In genomic region chr22:36239401-36240171, GRCh38 we compare ENCODE assay signal across 8 cellular contexts. TPM values are rescaled to one million over a fixed set of nuclear protein-coding genes. Genes with fewer than 3 reads are reported as not detected.
DNase-seq lines count a peak whose midpoint lies in the region; TF ChIP-seq lines count a peak whose summit lies in the region.

Gene APOL2, minus strand, starts transcription at chr22:36239527. Its CDS starts 6,365 bp downstream, at chr22:36233162.

- in situ Hi-C loops in HAP-1 (cut with MboI; ENCODE audit: low sequenced_read_pairs), result no loop called here

- peaks cover 49% of the 10 kb centered on the region for H3K79me2 ChIP-seq in MM.1S (ENCODE audit: low read length)

- TF ChIP-seq POLR2A in suprapubic skin (IDR thresholded peaks at IDR 0.05), result no peak

- TF ChIP-seq CTCF in MM.1S (IDR thresholded peaks at IDR 0.05; ENCODE audit: low read length) (peak; percentile 75), suprapubic skin (IDR thresholded peaks at IDR 0.05) (peak; percentile 22 to 76)

- no peaks in the 10 kb centered on the region for H4K20me1 ChIP-seq in MM.1S (ENCODE audit: insufficient read depth, low read length)

- peaks cover 10% of the 10 kb centered on the region for H3F3A ChIP-seq in MM.1S (ENCODE audit: insufficient read depth, low read length)

- H3K4me1 ChIP-seq in HAP-1, result peaks cover 6% of the 10 kb centered on the region
- H3K4me1 ChIP-seq in MM.1S (ENCODE audit: low read length), result peaks cover 34% of the 10 kb centered on the region
- peaks cover 47% of the 10 kb centered on the region for H3K4me1 ChIP-seq in suprapubic skin

- H3K27ac ChIP-seq in MM.1S (ENCODE audit: low read length), result peak within 1 kb of the TSS; percentile 79
- peak within 1 kb of the TSS; percentile 67 for H3K27ac ChIP-seq in SK-N-MC
- peak within 1 kb of the TSS; percentile 84 for H3K27ac ChIP-seq in suprapubic skin

- H3K27me3 ChIP-seq in HAP-1 (ENCODE audit: low read depth) (no peaks in the 10 kb centered on the region), MM.1S (replicated peaks; ENCODE audit: insufficient read depth, low read length) (no peaks in the 10 kb centered on the region), suprapubic skin (no peaks in the 10 kb centered on the region)

- H2AFZ ChIP-seq in MM.1S (ENCODE audit: low read length), result peak within 1 kb of the TSS; percentile 38

- no peaks in the 10 kb centered on the region for H3K9me2 ChIP-seq in MM.1S (replicated peaks; ENCODE audit: insufficient read depth, low read length)

- DNase-seq in GF-D8 (lab: John Stamatoyannopoulos, UW), result peak; percentile 54
- peak; percentile 84 to 87 for DNase-seq in HAP-1 (ENCODE audit: low spot score in 2 of 2)
- DNase-seq in MM.1S, result peak; percentile 96
- peak; percentile 24 for DNase-seq in SK-N-MC (ENCODE audit: low read depth, low spot score)
- peak; percentile 86 for DNase-seq in activated naive CD4-positive, alpha-beta T cell treated with anti-CD3 and anti-CD28 coated beads, Interleukin-2, amount 50 U/mL, for 16 hours
- DNase-seq in globus pallidus (ENCODE audit: low spot score), result peak; percentile 89
- peak in 55 of 56 donors; percentile 22 to 88 (median 71) for DNase-seq in nucleus accumbens (lab: John Stamatoyannopoulos, UW)
- DNase-seq in suprapubic skin (ENCODE audit: low spot score in 2 of 2), result peak; percentile 92 to 93

- peak within 1 kb of the TSS; percentile 70 for H3K4me2 ChIP-seq in MM.1S (ENCODE audit: low read depth, low read length)

- peaks cover 3% of the 10 kb centered on the region for H3K9me3 ChIP-seq in HAP-1
- H3K9me3 ChIP-seq in MM.1S (replicated peaks; ENCODE audit: insufficient read depth, low read length), result no peaks in the 10 kb centered on the region
- no peaks in the 10 kb centered on the region for H3K9me3 ChIP-seq in SK-N-MC (ENCODE audit: low read depth, low read length)
- no peaks in the 10 kb centered on the region for H3K9me3 ChIP-seq in suprapubic skin

- WGBS in suprapubic skin, result 35% methylated on average over 8 of the region's 13 CpGs

- peak within 1 kb of the TSS; percentile 35 for H3K4me3 ChIP-seq in HAP-1
- H3K4me3 ChIP-seq in MM.1S (ENCODE audit: low read length), result peak within 1 kb of the TSS; percentile 93
- peak within 1 kb of the TSS; percentile 85 for H3K4me3 ChIP-seq in SK-N-MC
- H3K4me3 ChIP-seq in suprapubic skin, result peak within 1 kb of the TSS; percentile 60

- no peaks in the 10 kb centered on the region for H3K36me3 ChIP-seq in HAP-1 (replicated peaks)
- H3K36me3 ChIP-seq in MM.1S (replicated peaks; ENCODE audit: insufficient read depth, low read length), result 0 out of 2 replicates have a peak, but pooled peaks cover 3% of the 10 kb centered on the region
- H3K36me3 ChIP-seq in SK-N-MC (ENCODE audit: insufficient read depth, low read length), result peaks cover 6% of the 10 kb centered on the region; the same call in 1 of the 2 replicates
- H3K36me3 ChIP-seq in suprapubic skin, result no peaks in the 10 kb centered on the region

- no peak for TF ChIP-seq EP300 in suprapubic skin (IDR thresholded peaks at IDR 0.05)

- H3K9ac ChIP-seq in MM.1S (ENCODE audit: low read length) (peak within 1 kb of the TSS; percentile 69), SK-N-MC (ENCODE audit: insufficient read length) (peak within 1 kb of the TSS; percentile 79)

RNA-seq across cellular contexts. Expression of gene APOL2, which starts in this region (rescaled TPM):
- 10 to 100 TPM; 15.3 to 21.8 (median 17.1) TPM for total RNA-seq in suprapubic skin

Comparison
In these comparisons a context has a peak if more than half of its experiments do, and no peak if none do; other contexts are left out.
1. Peak in every context shown above with its lines: DNase-seq, H3K4me3 ChIP-seq and H3K27ac ChIP-seq.
2. DNase-seq: peak in every context shown above with its lines; median percentile 96 in MM.1S; 92 in suprapubic skin; 89 in globus pallidus; 86 in activated naive CD4-positive, alpha-beta T cell treated with anti-CD3 and anti-CD28 coated beads, Interleukin-2, amount 50 U/mL, for 16 hours; 86 in HAP-1; 71 in nucleus accumbens; 54 in GF-D8; 24 in SK-N-MC.
3. H3K4me3 ChIP-seq: peak in every context shown above with its lines; median percentile 93 in MM.1S; 85 in SK-N-MC; 60 in suprapubic skin; 35 in HAP-1.